In the genomic region with DNA sequence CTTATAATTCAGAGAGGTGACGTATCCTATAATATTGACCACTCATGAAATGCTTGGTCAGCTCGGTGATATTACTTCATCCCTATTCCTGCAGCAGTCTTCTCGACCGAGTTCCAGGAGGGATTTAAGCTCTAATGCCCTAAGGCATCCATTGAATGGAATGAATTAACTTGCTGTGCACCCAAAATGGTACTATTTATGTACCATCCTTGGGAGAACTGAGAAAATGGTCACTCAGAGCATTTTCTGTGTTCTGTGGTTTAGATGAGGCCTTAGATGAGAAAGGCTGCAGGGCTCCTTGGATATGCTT, we compare ENCODE assay signal across 1 cellular context.
TF ChIP-seq lines count a peak whose summit lies in the region.

No MANE protein-coding gene starts in this region.

TF ChIP-seq in HCT116, 20 proteins besides CTCF, POLR2A, EP300 and RAD21 (continued from another document):
- TF ChIP-seq POLR2AphosphoS5 (IDR thresholded peaks at IDR 0.05; ENCODE audit: low read depth, low read length) (no peak), EZH2phosphoT487 (IDR thresholded peaks at IDR 0.05; ENCODE audit: borderline replicate concordance) (no peak), TCF7L2 (IDR thresholded peaks at IDR 0.05; ENCODE audit: borderline replicate concordance, extremely low read depth, insufficient read depth, insufficient read length) (no peak), SIN3A (IDR thresholded peaks at IDR 0.05; ENCODE audit: low read depth) (no peak)
- TF ChIP-seq, protein P1, sequence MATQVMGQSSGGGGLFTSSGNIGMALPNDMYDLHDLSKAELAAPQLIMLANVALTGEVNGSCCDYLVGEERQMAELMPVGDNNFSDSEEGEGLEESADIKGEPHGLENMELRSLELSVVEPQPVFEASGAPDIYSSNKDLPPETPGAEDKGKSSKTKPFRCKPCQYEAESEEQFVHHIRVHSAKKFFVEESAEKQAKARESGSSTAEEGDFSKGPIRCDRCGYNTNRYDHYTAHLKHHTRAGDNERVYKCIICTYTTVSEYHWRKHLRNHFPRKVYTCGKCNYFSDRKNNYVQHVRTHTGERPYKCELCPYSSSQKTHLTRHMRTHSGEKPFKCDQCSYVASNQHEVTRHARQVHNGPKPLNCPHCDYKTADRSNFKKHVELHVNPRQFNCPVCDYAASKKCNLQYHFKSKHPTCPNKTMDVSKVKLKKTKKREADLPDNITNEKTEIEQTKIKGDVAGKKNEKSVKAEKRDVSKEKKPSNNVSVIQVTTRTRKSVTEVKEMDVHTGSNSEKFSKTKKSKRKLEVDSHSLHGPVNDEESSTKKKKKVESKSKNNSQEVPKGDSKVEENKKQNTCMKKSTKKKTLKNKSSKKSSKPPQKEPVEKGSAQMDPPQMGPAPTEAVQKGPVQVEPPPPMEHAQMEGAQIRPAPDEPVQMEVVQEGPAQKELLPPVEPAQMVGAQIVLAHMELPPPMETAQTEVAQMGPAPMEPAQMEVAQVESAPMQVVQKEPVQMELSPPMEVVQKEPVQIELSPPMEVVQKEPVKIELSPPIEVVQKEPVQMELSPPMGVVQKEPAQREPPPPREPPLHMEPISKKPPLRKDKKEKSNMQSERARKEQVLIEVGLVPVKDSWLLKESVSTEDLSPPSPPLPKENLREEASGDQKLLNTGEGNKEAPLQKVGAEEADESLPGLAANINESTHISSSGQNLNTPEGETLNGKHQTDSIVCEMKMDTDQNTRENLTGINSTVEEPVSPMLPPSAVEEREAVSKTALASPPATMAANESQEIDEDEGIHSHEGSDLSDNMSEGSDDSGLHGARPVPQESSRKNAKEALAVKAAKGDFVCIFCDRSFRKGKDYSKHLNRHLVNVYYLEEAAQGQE (IDR thresholded peaks at IDR 0.05; ENCODE audit: low read depth) = no peak
